Comparison of ENCODE assay signal across 8 cellular contexts in the genomic region with DNA sequence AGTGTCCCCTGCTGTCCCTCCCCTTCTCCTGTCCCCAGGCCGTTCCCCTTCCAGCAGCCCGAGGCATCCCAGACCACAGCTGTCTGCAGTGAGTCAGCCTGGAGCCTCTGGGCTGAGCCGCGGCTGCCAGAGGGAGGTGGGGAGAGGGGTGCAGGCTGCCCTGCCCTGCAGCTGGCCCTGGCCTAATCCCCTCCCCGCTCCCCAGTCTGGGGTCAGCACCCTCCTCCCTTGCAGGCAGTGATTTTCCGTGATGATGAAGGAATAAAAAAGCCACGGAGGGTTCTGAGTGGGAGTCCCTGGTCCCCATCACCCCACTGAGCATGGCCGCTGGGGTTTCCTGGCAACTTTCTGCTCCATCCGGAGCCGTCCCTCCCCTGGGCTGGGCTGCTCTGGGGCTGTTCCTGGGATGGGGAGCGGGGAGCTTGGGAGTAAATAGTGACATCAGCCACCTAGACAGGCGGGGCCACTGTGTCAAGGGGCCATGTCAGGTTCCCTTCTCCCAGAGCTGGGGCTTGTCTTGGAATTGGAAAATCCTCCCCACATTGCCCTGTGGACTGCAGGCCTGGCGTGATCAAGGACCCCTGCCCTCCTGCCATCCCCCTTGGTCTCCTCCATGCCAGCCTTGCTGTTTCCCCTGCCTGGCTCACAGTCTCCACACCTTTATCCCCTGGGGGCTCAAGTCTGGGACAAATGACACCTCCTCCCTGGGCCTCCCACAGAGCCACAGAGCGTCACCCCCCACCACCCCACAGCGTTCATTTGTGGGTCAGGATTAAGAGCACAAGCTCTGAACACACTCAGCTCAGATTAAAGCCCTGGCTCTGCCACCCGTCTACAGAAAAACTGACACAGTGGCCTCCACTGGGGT. TPM values are rescaled to one million over a fixed set of nuclear protein-coding genes. Genes with fewer than 3 reads are reported as not detected.
DNase-seq lines count a peak whose midpoint lies in the region; ATAC-seq, FAIRE-seq and TF ChIP-seq lines count a peak whose summit lies in the region.

No MANE protein-coding gene starts in this region.

- peaks cover 17% of the 10 kb centered on the region for H3K4me1 Mint-ChIP-seq in astrocyte (ENCODE audit: low read depth, unreplicated experiment)

- no peak for FAIRE-seq in astrocyte (lab: Jason Lieb, UNC)
- no peak for FAIRE-seq in small intestine (lab: Jason Lieb, UNC)

- 19 to 40% (median 19%) methylated on average over 16 of the region's 16 CpGs for WGBS in small intestine, 3 donors

- peak overlapping the region; percentile 71 for H3K4me2 ChIP-seq in astrocyte (ENCODE audit: low read length)

- TF ChIP-seq RAD21 in Ishikawa (IDR thresholded peaks at IDR 0.05; ENCODE audit: low read depth) = no peak; the same call in 1 of the 2 replicates

- no peaks in the 10 kb centered on the region for H3K27me3 Mint-ChIP-seq in astrocyte (ENCODE audit: low read depth, unreplicated experiment)

- DNase-seq in Ammon's horn (ENCODE audit: low spot score) = peak; percentile 59
- DNase-seq in astrocyte (ENCODE audit: low read depth) = peak; percentile 65
- DNase-seq in small intestine = no peak
- no peak for DNase-seq in stimulated activated naive CD4-positive, alpha-beta T cell treated with Interleukin-2 at 50 U/mL for 16 hours (lab: John Stamatoyannopoulos, UW)

- H3K9ac ChIP-seq in astrocyte (ENCODE audit: low read length) (peak overlapping the region; percentile 54), iPS-20b (ENCODE audit: low read depth, low read length) (no peak overlapping the region)

- no peaks in the 10 kb centered on the region for H3K79me2 ChIP-seq in astrocyte (ENCODE audit: insufficient read depth, low read length)

- peak overlapping the region; percentile 99 for H3K27ac Mint-ChIP-seq in astrocyte (ENCODE audit: unreplicated experiment)

- no peaks in the 10 kb centered on the region for H3K27me3 ChIP-seq in astrocyte (ENCODE audit: insufficient read depth, low read length)
- H3K27me3 ChIP-seq in iPS-20b (ENCODE audit: insufficient read depth, low read length) = no peaks in the 10 kb centered on the region
- no peaks in the 10 kb centered on the region for H3K27me3 ChIP-seq in small intestine (ENCODE audit: control insufficient read depth in 2 of 2, insufficient read depth in 2 of 2, low read length in 2 of 2)

- H3K4me3 ChIP-seq in astrocyte (ENCODE audit: insufficient read depth, low read depth, low read length) (peak overlapping the region; percentile 2), iPS-20b (ENCODE audit: low read length) (peak overlapping the region; percentile 50; the same call in 1 of the 2 replicates), small intestine (ENCODE audit: low read depth in 1 of 2, low read length in 2 of 2) (no peak overlapping the region)

- peak overlapping the region; percentile 9 for H2AFZ ChIP-seq in astrocyte (ENCODE audit: low read depth, low read length)

- ATAC-seq in GM21447 (IDR thresholded peaks at IDR 0.05; ENCODE audit: unreplicated experiment) (no peak), HG02610 (IDR thresholded peaks at IDR 0.05; ENCODE audit: unreplicated experiment) (no peak)

- H3K9me3 Mint-ChIP-seq in astrocyte (ENCODE audit: unreplicated experiment) = no peaks in the 10 kb centered on the region

- TF ChIP-seq EP300 in Ishikawa (IDR thresholded peaks at IDR 0.05; ENCODE audit: borderline replicate concordance) = peak; percentile 15; the same call in 1 of the 2 replicates

- H3K36me3 Mint-ChIP-seq in astrocyte (ENCODE audit: low read depth, unreplicated experiment) = no peaks in the 10 kb centered on the region

- H3K27ac ChIP-seq in astrocyte (ENCODE audit: low read depth, low read length) (peak overlapping the region; percentile 68), iPS-20b (ENCODE audit: low read length) (no peak overlapping the region), small intestine (ENCODE audit: low read depth in 1 of 2, low read length in 1 of 2) (peak overlapping the region; percentile 22 to 82)

- H3K4me3 Mint-ChIP-seq in astrocyte (ENCODE audit: unreplicated experiment) = peak overlapping the region; percentile 57

- no peak for TF ChIP-seq CTCF in astrocyte (IDR thresholded peaks at IDR 0.05; ENCODE audit: insufficient read depth, low read depth, low read length)

- peaks cover 46% of the 10 kb centered on the region for H3K4me1 ChIP-seq in astrocyte (ENCODE audit: insufficient read depth, low read length)
- peaks cover 11% of the 10 kb centered on the region; the same call in 1 of the 2 replicates for H3K4me1 ChIP-seq in iPS-20b (ENCODE audit: insufficient read depth, low read length)
- peaks cover 0 to 3% of the 10 kb centered on the region in 2 donors for H3K4me1 ChIP-seq in small intestine (ENCODE audit: control insufficient read depth in 2 of 2, insufficient read depth in 1 of 2, low read depth in 1 of 2, low read length in 1 of 2)

- H3K9me3 ChIP-seq in astrocyte (ENCODE audit: insufficient read depth, low read depth, low read length) = no peaks in the 10 kb centered on the region
- H3K9me3 ChIP-seq in iPS-20b (ENCODE audit: insufficient read depth, low read depth, low read length) = no peaks in the 10 kb centered on the region
- no peaks in the 10 kb centered on the region for H3K9me3 ChIP-seq in small intestine (ENCODE audit: control insufficient read depth, low read depth)

- no peaks in the 10 kb centered on the region for H3K36me3 ChIP-seq in astrocyte (ENCODE audit: insufficient read depth, low read length)
- no peaks in the 10 kb centered on the region for H3K36me3 ChIP-seq in iPS-20b (ENCODE audit: insufficient read depth, low read depth, low read length)
- H3K36me3 ChIP-seq in small intestine (ENCODE audit: control insufficient read depth in 2 of 2, insufficient read depth in 2 of 2, low read length in 2 of 2) = no peaks in the 10 kb centered on the region

- H4K20me1 ChIP-seq in astrocyte (ENCODE audit: insufficient read depth, low read length) = no peaks in the 10 kb centered on the region

TF ChIP-seq in Ishikawa, 13 proteins besides CTCF, POLR2A, EP300 and RAD21:
- no peak for TF ChIP-seq CREB1 (IDR thresholded peaks at IDR 0.05; ENCODE audit: low read depth)
- TF ChIP-seq TCF12 (IDR thresholded peaks at IDR 0.05; ENCODE audit: low read depth) = peak; percentile 66
- TF ChIP-seq ZBTB7A (IDR thresholded peaks at IDR 0.05; ENCODE audit: low read depth) = peak; percentile 45; the same call in 1 of the 2 replicates
- TF ChIP-seq REST (IDR thresholded peaks at IDR 0.05; ENCODE audit: low read depth) = no peak
- peak; percentile 24; the same call in 1 of the 2 replicates for TF ChIP-seq TEAD4 (IDR thresholded peaks at IDR 0.05)
- TF ChIP-seq, protein P1, sequence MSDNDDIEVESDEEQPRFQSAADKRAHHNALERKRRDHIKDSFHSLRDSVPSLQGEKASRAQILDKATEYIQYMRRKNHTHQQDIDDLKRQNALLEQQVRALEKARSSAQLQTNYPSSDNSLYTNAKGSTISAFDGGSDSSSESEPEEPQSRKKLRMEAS (IDR thresholded peaks at IDR 0.05) = no peak
- 0 out of 2 replicates have a peak, but pooled peaks have one; percentile 4 for TF ChIP-seq FOXM1 (IDR thresholded peaks at IDR 0.05; ENCODE audit: borderline replicate concordance, low read depth)
- no peak for TF ChIP-seq TAF1 (IDR thresholded peaks at IDR 0.05; ENCODE audit: low read depth)
- TF ChIP-seq YY1 (IDR thresholded peaks at IDR 0.05; ENCODE audit: low read depth) = no peak; the same call in 1 of the 2 replicates
- TF ChIP-seq NFIC (IDR thresholded peaks at IDR 0.05) = peak; percentile 25; the same call in 1 of the 2 replicates

RNA-seq across cellular contexts. Expression of gene SPC24, which starts 16.7 kb away (rescaled TPM):
- total RNA-seq in astrocyte = 2.0 and 3.2 TPM in 2 replicates
- 10 to 100 TPM in 1 of 3 donors, under 1 TPM in 2; 0.27 to 10.9 (median 0.45) TPM for polyA plus RNA-seq in small intestine

RNA-seq across cellular contexts. Expression of gene LDLR, which starts 49.6 kb away (rescaled TPM):
- total RNA-seq in astrocyte = 120 and 153 TPM in 2 replicates
- polyA plus RNA-seq in small intestine = 10 to 100 TPM in 2 of 3 donors, 1 to 10 TPM in 1; 6.0 to 38.2 (median 24.0) TPM

RNA-seq across cellular contexts. Expression of gene KANK2, which starts 58.5 kb away (rescaled TPM):
- total RNA-seq in astrocyte = 50.3 and 55.2 TPM in 2 replicates
- polyA plus RNA-seq in small intestine = 10 to 100 TPM; 10.7 to 83.6 (median 51.3) TPM

Comparison
In these comparisons a context has a peak if more than half of its experiments do, and no peak if none do; other contexts are left out.
1. DNase-seq: peak in Ammon's horn (single experiment) and astrocyte (single experiment); none in small intestine (single experiment) and stimulated activated naive CD4-positive, alpha-beta T cell treated with Interleukin-2 at 50 U/mL for 16 hours (single experiment).
2. H3K4me3 ChIP-seq: peak in astrocyte (single experiment) and iPS-20b (single experiment); none in small intestine (0 of 2).